Comparison of ENCODE assay signal across 16 cellular contexts in genomic region chr12:53214687-53215455, GRCh38. TPM values are rescaled to one million over a fixed set of nuclear protein-coding genes. Genes with fewer than 3 reads are reported as not detected.
A peak's percentile ranks its signal among the peaks of the same experiment; 100 is the strongest.
DNase-seq lines count a peak whose midpoint lies in the region; ATAC-seq, FAIRE-seq and TF ChIP-seq lines count a peak whose summit lies in the region.
"Had no signal": no experiment of that assay in that cellular context is flagged by ENCODE, and none has a peak within 500 bp of the region (broad histone marks: within the 10 kb centered on the region; RNA-seq: fewer than 3 reads in every experiment).

No MANE protein-coding gene starts in this region.

- peak overlapping the region; percentile 21 to 70 for H3K27ac ChIP-seq in ascending aorta
- peak overlapping the region in 1 of 2 donors; percentile 76 for H3K27ac ChIP-seq in kidney (ENCODE audit: low read depth in 2 of 2, low read length in 2 of 2)
- peak overlapping the region; percentile 30 for H3K27ac ChIP-seq in upper lobe of right lung

- H3K4me1 ChIP-seq in ascending aorta (peaks cover 11 to 25% of the 10 kb centered on the region in 2 donors), kidney (ENCODE audit: control insufficient read depth in 1 of 2, insufficient read depth in 1 of 2, low read depth in 1 of 2, low read length in 2 of 2) (peaks cover 0 to 34% of the 10 kb centered on the region in 2 donors), upper lobe of right lung (peaks cover 56% of the 10 kb centered on the region)

- no peak for TF ChIP-seq POLR2A in erythroblast (IDR thresholded peaks at IDR 0.05; ENCODE audit: low read length)

- no peak for ATAC-seq in activated CD8-positive, alpha-beta memory T cell treated with anti-CD3 and anti-CD28 coated beads, Interleukin-2, amount 10 ng/mL, durations not matched to agents 7 days and 5 days
- ATAC-seq in upper lobe of right lung (peak; percentile 5), HG02571 (IDR thresholded peaks at IDR 0.05; ENCODE audit: unreplicated experiment) (no peak), HG03108 (IDR thresholded peaks at IDR 0.05; ENCODE audit: unreplicated experiment) (no peak)

- FAIRE-seq in kidney (lab: Jason Lieb, UNC), result no peak

- H3K9me3 ChIP-seq in ascending aorta, result no peaks in the 10 kb centered on the region
- no peaks in the 10 kb centered on the region for H3K9me3 ChIP-seq in kidney (ENCODE audit: control insufficient read depth in 1 of 2, low read length in 2 of 2)
- H3K9me3 ChIP-seq in upper lobe of right lung, result no peaks in the 10 kb centered on the region

- DNase-seq in activated CD8-positive, alpha-beta memory T cell treated with anti-CD3 and anti-CD28 coated beads, Interleukin-2, amount 10 ng/mL, durations not matched to agents 7 days and 5 days, result no peak
- DNase-seq in activated CD8-positive, alpha-beta memory T cell treated with anti-CD3 and anti-CD28 coated beads, Interleukin-2, amount 50 U/mL, for 48 hours, result no peak
- DNase-seq in ascending aorta (ENCODE audit: low spot score in 2 of 2), result no peak
- peak; percentile 80 for DNase-seq in kidney
- no peak for DNase-seq in upper lobe of right lung
- DNase-seq in erythroblast (lab: John Stamatoyannopoulos, UW), result no peak
- DNase-seq: ACHN; activated effector memory CD4-positive, alpha-beta T cell treated with anti-CD3 and anti-CD28 coated beads, Interleukin-2, amount 50 U/mL, for 16 hours; DMS79 treated with DMSO at 0.1 percent for 48 hours; NCI-H1048; stimulated activated CD4-positive, alpha-beta T cell treated with anti-CD3 and anti-CD28 coated beads, Interleukin-4, amount 100 ng/mL, for 24 hours; substantia nigra had no signal

- H3K4me3 Mint-ChIP-seq in activated CD8-positive, alpha-beta memory T cell treated with anti-CD3 and anti-CD28 coated beads, Interleukin-2, amount 10 ng/mL, durations not matched to agents 7 days and 5 days, result no peak overlapping the region

- no peak overlapping the region for H3K9ac ChIP-seq in kidney (ENCODE audit: low read length in 2 of 2)

- H3K27me3 ChIP-seq in ascending aorta (no peaks in the 10 kb centered on the region), upper lobe of right lung (no peaks in the 10 kb centered on the region)

- no peak for TF ChIP-seq CTCF in ascending aorta (IDR thresholded peaks at IDR 0.05)
- no peak for TF ChIP-seq CTCF in kidney (IDR thresholded peaks at IDR 0.05; ENCODE audit: borderline replicate concordance, extremely low read depth, insufficient read depth)
- TF ChIP-seq CTCF in upper lobe of right lung (IDR thresholded peaks at IDR 0.05), result no peak

- H3K4me3 ChIP-seq in ascending aorta, result no peak overlapping the region
- peak overlapping the region in 1 of 2 donors; percentile 25 for H3K4me3 ChIP-seq in kidney (ENCODE audit: low read length in 2 of 2)
- no peak overlapping the region for H3K4me3 ChIP-seq in upper lobe of right lung

- H3K36me3 ChIP-seq in ascending aorta (peaks cover 51 to 52% of the 10 kb centered on the region in 2 donors), kidney (ENCODE audit: control insufficient read depth in 1 of 2, insufficient read depth in 2 of 2, low read length in 2 of 2) (peaks cover 10% of the 10 kb centered on the region in 2 donors), upper lobe of right lung (peaks cover 51% of the 10 kb centered on the region)

- H3K27me3 Mint-ChIP-seq in activated CD8-positive, alpha-beta memory T cell treated with anti-CD3 and anti-CD28 coated beads, Interleukin-2, amount 10 ng/mL, durations not matched to agents 7 days and 5 days, result no peaks in the 10 kb centered on the region

- no peaks in the 10 kb centered on the region for H3K9me3 Mint-ChIP-seq in activated CD8-positive, alpha-beta memory T cell treated with anti-CD3 and anti-CD28 coated beads, Interleukin-2, amount 10 ng/mL, durations not matched to agents 7 days and 5 days (ENCODE audit: low read depth)

- CTCF ChIA-PET in activated CD8-positive, alpha-beta memory T cell treated with anti-CD3 and anti-CD28 coated beads, Interleukin-2, amount 10 ng/mL, durations not matched to agents 7 days and 5 days (lab: Charles Lee), result interaction anchor here (0.7 to 19.8 kb wide), 21 partner anchors 4 to 261 kb away, joined by 3 to 294 read pairs (median 22); partner anchors contain the start of genes AAAS, CSAD, ESPL1 and ITGB7

- peak overlapping the region; percentile 27 for H3K27ac Mint-ChIP-seq in activated CD8-positive, alpha-beta memory T cell treated with anti-CD3 and anti-CD28 coated beads, Interleukin-2, amount 10 ng/mL, durations not matched to agents 7 days and 5 days

- H3K36me3 Mint-ChIP-seq in activated CD8-positive, alpha-beta memory T cell treated with anti-CD3 and anti-CD28 coated beads, Interleukin-2, amount 10 ng/mL, durations not matched to agents 7 days and 5 days, result peaks cover 21% of the 10 kb centered on the region

- H3K4me1 Mint-ChIP-seq in activated CD8-positive, alpha-beta memory T cell treated with anti-CD3 and anti-CD28 coated beads, Interleukin-2, amount 10 ng/mL, durations not matched to agents 7 days and 5 days, result peaks cover 69% of the 10 kb centered on the region

- intact Hi-C loops in ascending aorta (cut with DNase I) (no loop called here), kidney (cut with DNase I) (loop anchor here (10.0 kb wide), 1 partner anchor 70 kb away; no protein-coding TSS in a partner anchor), upper lobe of right lung (cut with DNase I) (loop anchor here (10.0 kb wide), 1 partner anchor 70 kb away; no protein-coding TSS in a partner anchor)

RNA-seq across cellular contexts. Expression of gene ITGB7, which starts 7.8 kb away (rescaled TPM):
- total RNA-seq in activated CD8-positive, alpha-beta memory T cell treated with anti-CD3 and anti-CD28 coated beads, Interleukin-2, amount 10 ng/mL, durations not matched to agents 7 days and 5 days, result 100 to 1,000 TPM; 567 to 729 TPM
- total RNA-seq in ascending aorta (1.6 TPM), kidney (14.5 TPM), upper lobe of right lung (7.7 TPM)
- 11.0 TPM for polyA plus RNA-seq in kidney (ENCODE audit: insufficient read depth, low read depth, low replicate concordance)
- total RNA-seq: NCI-H460, pulmonary artery endothelial cell had no signal

RNA-seq across cellular contexts. Expression of gene RARG, which starts 17.1 kb away (rescaled TPM):
- 10 to 100 TPM; 29.4 to 38.8 TPM for total RNA-seq in activated CD8-positive, alpha-beta memory T cell treated with anti-CD3 and anti-CD28 coated beads, Interleukin-2, amount 10 ng/mL, durations not matched to agents 7 days and 5 days
- 29.8 TPM for total RNA-seq in ascending aorta
- 34.1 TPM for total RNA-seq in kidney
- 13.2 TPM for polyA plus RNA-seq in kidney (ENCODE audit: insufficient read depth, low read depth, low replicate concordance)
- 23.8 TPM for total RNA-seq in upper lobe of right lung

RNA-seq across cellular contexts. Expression of gene CSAD, which starts 34.1 kb away (rescaled TPM):
- total RNA-seq in activated CD8-positive, alpha-beta memory T cell treated with anti-CD3 and anti-CD28 coated beads, Interleukin-2, amount 10 ng/mL, durations not matched to agents 7 days and 5 days, result 10 to 100 TPM; 19.6 to 28.1 TPM
- total RNA-seq in ascending aorta (30.7 TPM), kidney (39.1 TPM), upper lobe of right lung (41.7 TPM)
- 24.0 TPM for polyA plus RNA-seq in kidney (ENCODE audit: insufficient read depth, low read depth, low replicate concordance)

RNA-seq across cellular contexts. Expression of gene ZNF740, which starts 34.3 kb away (rescaled TPM):
- 10 to 100 TPM; 35.8 to 47.0 TPM for total RNA-seq in activated CD8-positive, alpha-beta memory T cell treated with anti-CD3 and anti-CD28 coated beads, Interleukin-2, amount 10 ng/mL, durations not matched to agents 7 days and 5 days
- total RNA-seq in ascending aorta (5.9 TPM), kidney (58.3 TPM), upper lobe of right lung (46.8 TPM)
- polyA plus RNA-seq in kidney (ENCODE audit: insufficient read depth, low read depth, low replicate concordance), result 11.1 TPM

RNA-seq across cellular contexts. Expression of gene ESPL1, which starts 53.2 kb away (rescaled TPM):
- total RNA-seq in activated CD8-positive, alpha-beta memory T cell treated with anti-CD3 and anti-CD28 coated beads, Interleukin-2, amount 10 ng/mL, durations not matched to agents 7 days and 5 days, result 100 to 1,000 TPM in 1 of 2 experiments, 10 to 100 TPM in 1; 99.0 to 137 TPM
- total RNA-seq in ascending aorta (not detected), kidney (1.5 TPM), upper lobe of right lung (0.35 TPM)
- 2.9 TPM for polyA plus RNA-seq in kidney (ENCODE audit: insufficient read depth, low read depth, low replicate concordance)

Comparison
In these comparisons a context has a peak if more than half of its experiments do, and no peak if none do; other contexts are left out.
1. RNA of gene ITGB7, which starts 7.8 kb away (total RNA-seq): 567 to 729 TPM in activated CD8-positive, alpha-beta memory T cell treated with anti-CD3 and anti-CD28 coated beads, Interleukin-2, amount 10 ng/mL, durations not matched to agents 7 days and 5 days; 14.5 TPM in kidney (single experiment), 7.7 TPM in upper lobe of right lung (single experiment) and 1.6 TPM in ascending aorta (single experiment); every median in the first group is over 10 times any median in the second.